Comparison of ENCODE assay signal across 14 cellular contexts in genomic region chr13:94195715-94196114, GRCh38.
DNase-seq lines count a peak whose midpoint lies in the region; ATAC-seq and TF ChIP-seq lines count a peak whose summit lies in the region.
"Had no signal": no experiment of that assay in that cellular context is flagged by ENCODE, and none has a peak within 500 bp of the region (broad histone marks: within the 10 kb centered on the region; RNA-seq: fewer than 3 reads in every experiment).

No MANE protein-coding gene starts in this region.

- no peaks in the 10 kb centered on the region for H3K4me1 ChIP-seq in testis
- H3K4me1 ChIP-seq: SJSA1 had no signal

- no peaks in the 10 kb centered on the region for H3K27me3 Mint-ChIP-seq in activated CD4-positive, alpha-beta memory T cell treated with anti-CD3 and anti-CD28 coated beads, Interleukin-2, amount 10 ng/mL, durations not matched to agents 7 days and 5 days
- H3K27me3 Mint-ChIP-seq: activated CD4-positive, alpha-beta T cell treated with anti-CD3 and anti-CD28 coated beads for 36 hours; dendritic cell treated with granulocyte-macrophage colony-stimulating factor and Interleukin-4, amounts not matched to agents 40 ng/mL and 50 ng/mL, for 4 days had no signal

- POLR2A ChIA-PET in activated CD4-positive, alpha-beta memory T cell treated with anti-CD3 and anti-CD28 coated beads, Interleukin-2, amount 10 ng/mL, durations not matched to agents 7 days and 5 days (lab: Charles Lee), result no interaction called here

- TF ChIP-seq CTCF in 22Rv1 (IDR thresholded peaks at IDR 0.05), result no peak
- no peak for TF ChIP-seq CTCF in testis (IDR thresholded peaks at IDR 0.05)

- WGBS in testis, 2 donors, result 82 to 92% methylated on average over 2 of the region's 2 CpGs

- H3K4me3 ChIP-seq in testis, result no peak overlapping the region
- H3K4me3 ChIP-seq: SJSA1 had no signal

- H3K27ac ChIP-seq in 22Rv1 (0 out of 2 replicates have a peak overlapping the region, but pooled peaks have one; percentile 2), testis (no peak overlapping the region)
- H3K27ac ChIP-seq: SJSA1 had no signal

- DNase-seq in H4 (ENCODE audit: low spot score) (peak; percentile 30), fibroblast of the conjunctiva (ENCODE audit: low read depth) (peak; percentile 35), testis (no peak)
- DNase-seq in activated CD4-positive, alpha-beta memory T cell treated with anti-CD3 and anti-CD28 coated beads, Interleukin-2, amount 10 ng/mL, durations not matched to agents 7 days and 5 days, result no peak
- DNase-seq in activated CD4-positive, CD25-positive, alpha-beta regulatory T cell (lab: John Stamatoyannopoulos, UW), result no peak
- DNase-seq in stimulated activated CD4-positive, alpha-beta T cell treated with anti-CD3 and anti-CD28 coated beads, Interleukin-4, amount 100 ng/mL, for 24 hours, result no peak
- DNase-seq: activated CD4-positive, alpha-beta T cell treated with anti-CD3 and anti-CD28 coated beads for 36 hours; activated gamma-delta T cell had no signal

- no peaks in the 10 kb centered on the region for H3K9me3 Mint-ChIP-seq in activated CD4-positive, alpha-beta memory T cell treated with anti-CD3 and anti-CD28 coated beads, Interleukin-2, amount 10 ng/mL, durations not matched to agents 7 days and 5 days
- H3K9me3 Mint-ChIP-seq: mesothelial cell of epicardium had no signal

- H3K27ac Mint-ChIP-seq in activated CD4-positive, alpha-beta memory T cell treated with anti-CD3 and anti-CD28 coated beads, Interleukin-2, amount 10 ng/mL, durations not matched to agents 7 days and 5 days, result no peak overlapping the region
- H3K27ac Mint-ChIP-seq: activated CD4-positive, alpha-beta T cell treated with anti-CD3 and anti-CD28 coated beads for 36 hours; B cell; dendritic cell treated with granulocyte-macrophage colony-stimulating factor and Interleukin-4, amounts not matched to agents 40 ng/mL and 50 ng/mL, for 4 days; mesothelial cell of epicardium had no signal

- TF ChIP-seq POLR2A in testis (IDR thresholded peaks at IDR 0.05), result no peak

- CTCF ChIA-PET in activated CD4-positive, alpha-beta memory T cell treated with anti-CD3 and anti-CD28 coated beads, Interleukin-2, amount 10 ng/mL, durations not matched to agents 7 days and 5 days (lab: Charles Lee), result no interaction called here

- intact Hi-C loops in testis (cut with DNase I; ENCODE audit: low total_unique reads), result no loop called here

- ATAC-seq in SK-N-SH treated with all-trans-retinoic acid at 6 μM for 48 hours, result peak; percentile 89
- ATAC-seq: activated CD4-positive, alpha-beta T cell treated with anti-CD3 and anti-CD28 coated beads for 36 hours had no signal

- no peak overlapping the region for H3K4me3 Mint-ChIP-seq in activated CD4-positive, alpha-beta memory T cell treated with anti-CD3 and anti-CD28 coated beads, Interleukin-2, amount 10 ng/mL, durations not matched to agents 7 days and 5 days
- H3K4me3 Mint-ChIP-seq: activated CD4-positive, alpha-beta T cell treated with anti-CD3 and anti-CD28 coated beads for 36 hours; B cell; dendritic cell treated with granulocyte-macrophage colony-stimulating factor and Interleukin-4, amounts not matched to agents 40 ng/mL and 50 ng/mL, for 4 days; mesothelial cell of epicardium had no signal

- no peaks in the 10 kb centered on the region for H3K36me3 ChIP-seq in testis (ENCODE audit: low read depth, missing control alignments)
- H3K36me3 ChIP-seq: SJSA1 had no signal

- H3K4me1 Mint-ChIP-seq in activated CD4-positive, alpha-beta memory T cell treated with anti-CD3 and anti-CD28 coated beads, Interleukin-2, amount 10 ng/mL, durations not matched to agents 7 days and 5 days, result no peaks in the 10 kb centered on the region
- H3K4me1 Mint-ChIP-seq: activated CD4-positive, alpha-beta T cell treated with anti-CD3 and anti-CD28 coated beads for 36 hours; B cell had no signal

- H3K9me3 ChIP-seq in testis, result no peaks in the 10 kb centered on the region
- H3K9me3 ChIP-seq: SJSA1 had no signal

- no peaks in the 10 kb centered on the region for H3K36me3 Mint-ChIP-seq in activated CD4-positive, alpha-beta memory T cell treated with anti-CD3 and anti-CD28 coated beads, Interleukin-2, amount 10 ng/mL, durations not matched to agents 7 days and 5 days (ENCODE audit: low read depth)

- H3K27me3 ChIP-seq in testis, result no peaks in the 10 kb centered on the region
- H3K27me3 ChIP-seq: SJSA1 had no signal

TF ChIP-seq in SK-N-SH treated with all-trans-retinoic acid at 6 μM for 48 hours, 23 proteins besides CTCF, POLR2A, EP300 and RAD21:
- TF ChIP-seq RARB (CRISPR knock-in tag; IDR thresholded peaks at IDR 0.05) (no peak), ISL1 (CRISPR knock-in tag; IDR thresholded peaks at IDR 0.05) (peak; percentile 41; the same call in 1 of the 2 replicates)

Comparison
In these comparisons a context has a peak if more than half of its experiments do, and no peak if none do; other contexts are left out.
1. DNase-seq: peak in H4 (single experiment) and fibroblast of the conjunctiva (single experiment); none in activated CD4-positive, alpha-beta memory T cell treated with anti-CD3 and anti-CD28 coated beads, Interleukin-2, amount 10 ng/mL, durations not matched to agents 7 days and 5 days (single experiment), testis (single experiment), activated CD4-positive, CD25-positive, alpha-beta regulatory T cell (0 of 4) and stimulated activated CD4-positive, alpha-beta T cell treated with anti-CD3 and anti-CD28 coated beads, Interleukin-4, amount 100 ng/mL, for 24 hours (single experiment).